Comparison of ENCODE assay signal across 8 cellular contexts in genomic region chr1:26602378-26602959, GRCh38.
DNase-seq lines count a peak whose midpoint lies in the region; ATAC-seq and TF ChIP-seq lines count a peak whose summit lies in the region.

No MANE protein-coding gene starts in this region.

- H3K27me3 Mint-ChIP-seq in endothelial cell (ENCODE audit: unreplicated experiment) (no peaks in the 10 kb centered on the region), naive B cell (peaks cover 0 to 3% (median 0%) of the 10 kb centered on the region in 3 donors)

- H3K4me3 Mint-ChIP-seq in endothelial cell (ENCODE audit: unreplicated experiment) (no peak overlapping the region), naive B cell (no peak overlapping the region)

- peaks cover 2% of the 10 kb centered on the region for H3K36me3 Mint-ChIP-seq in endothelial cell (ENCODE audit: low read depth, unreplicated experiment)
- H3K36me3 Mint-ChIP-seq in naive B cell = no peaks in the 10 kb centered on the region

- H3K9me3 Mint-ChIP-seq in endothelial cell (ENCODE audit: unreplicated experiment) (no peaks in the 10 kb centered on the region), naive B cell (no peaks in the 10 kb centered on the region)

- DNase-seq in ACHN (peak; percentile 61), ELF-1 (ENCODE audit: low read depth, low spot score) (peak; percentile 39), NCI-H128 (lab: John Stamatoyannopoulos, UW; ENCODE audit: unreplicated experiment) (peak; percentile 75), SKM-1 (lab: John Stamatoyannopoulos, UW; ENCODE audit: unreplicated experiment) (peak; percentile 53), endothelial cell (ENCODE audit: low spot score) (peak; percentile 55), naive B cell (peak; percentile 66)

- H3K27ac Mint-ChIP-seq in endothelial cell (ENCODE audit: unreplicated experiment) = no peak overlapping the region
- H3K27ac Mint-ChIP-seq in naive B cell = no peak overlapping the region

- H3K4me1 Mint-ChIP-seq in endothelial cell (ENCODE audit: unreplicated experiment) (peaks cover 4% of the 10 kb centered on the region), naive B cell (peaks cover 0 to 8% (median 3%) of the 10 kb centered on the region in 3 donors)

- peak; percentile 78 for TF ChIP-seq CTCF in endothelial cell (IDR thresholded peaks at IDR 0.05; ENCODE audit: unreplicated experiment)

- peak in 1 of 2 donors; percentile 55 for ATAC-seq in naive B cell (ENCODE audit: low read depth in 2 of 2)
- no peak for ATAC-seq in HG02852 (IDR thresholded peaks at IDR 0.05; ENCODE audit: unreplicated experiment)
- no peak for ATAC-seq in HG03039 (IDR thresholded peaks at IDR 0.05; ENCODE audit: unreplicated experiment)

- in situ Hi-C loops in ACHN (cut with HindIII; ENCODE audit: low pct_ligation_motif_present, low pct_unique_long_range_greater_than_20kb, low sequenced_read_pairs) = no loop called here
